In the genomic region with DNA sequence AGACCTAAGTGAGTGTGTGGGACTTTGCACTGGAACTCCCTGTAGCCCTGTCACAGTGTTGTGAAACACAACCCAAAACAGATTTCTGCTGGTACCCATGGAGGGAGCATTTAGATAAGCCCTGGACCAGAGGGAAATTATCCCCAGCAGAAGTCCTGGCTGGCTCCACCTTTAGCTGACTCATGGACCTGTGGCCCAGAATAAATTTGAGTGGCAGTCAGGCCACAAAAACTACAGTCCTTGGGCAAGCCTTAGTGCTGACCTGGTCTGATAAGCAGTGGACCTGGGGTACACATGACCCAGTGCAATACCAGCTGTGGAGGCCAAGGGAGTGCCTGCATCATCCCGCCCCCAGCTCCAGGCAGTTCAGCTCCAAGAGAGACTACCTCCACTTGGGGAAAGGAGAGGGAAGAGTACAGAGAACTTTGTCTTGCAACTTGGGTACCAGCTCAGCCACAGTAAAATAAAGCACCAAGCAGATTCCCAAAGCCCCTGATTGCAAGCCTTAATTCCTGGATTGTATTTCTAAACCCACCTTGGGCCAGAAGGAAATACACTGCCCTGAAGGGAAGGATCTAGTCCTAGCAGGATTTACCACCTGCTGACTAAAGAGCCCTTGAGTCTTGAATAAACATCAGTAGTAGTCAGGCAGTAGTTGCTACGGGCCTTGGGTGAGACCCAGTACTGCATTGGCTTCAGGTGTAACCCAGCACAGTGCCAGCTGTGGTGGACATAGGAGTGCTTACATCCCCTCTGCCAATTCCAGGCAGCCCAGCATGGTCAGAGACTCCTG, we compare ENCODE assay signal across 1 cellular context.
TF ChIP-seq lines count a peak whose summit lies in the region.

No MANE protein-coding gene starts in this region.

TF ChIP-seq in HepG2, 621 proteins besides CTCF, POLR2A, EP300 and RAD21 (continued from another document and continues in another):
- TF ChIP-seq, protein P1, sequence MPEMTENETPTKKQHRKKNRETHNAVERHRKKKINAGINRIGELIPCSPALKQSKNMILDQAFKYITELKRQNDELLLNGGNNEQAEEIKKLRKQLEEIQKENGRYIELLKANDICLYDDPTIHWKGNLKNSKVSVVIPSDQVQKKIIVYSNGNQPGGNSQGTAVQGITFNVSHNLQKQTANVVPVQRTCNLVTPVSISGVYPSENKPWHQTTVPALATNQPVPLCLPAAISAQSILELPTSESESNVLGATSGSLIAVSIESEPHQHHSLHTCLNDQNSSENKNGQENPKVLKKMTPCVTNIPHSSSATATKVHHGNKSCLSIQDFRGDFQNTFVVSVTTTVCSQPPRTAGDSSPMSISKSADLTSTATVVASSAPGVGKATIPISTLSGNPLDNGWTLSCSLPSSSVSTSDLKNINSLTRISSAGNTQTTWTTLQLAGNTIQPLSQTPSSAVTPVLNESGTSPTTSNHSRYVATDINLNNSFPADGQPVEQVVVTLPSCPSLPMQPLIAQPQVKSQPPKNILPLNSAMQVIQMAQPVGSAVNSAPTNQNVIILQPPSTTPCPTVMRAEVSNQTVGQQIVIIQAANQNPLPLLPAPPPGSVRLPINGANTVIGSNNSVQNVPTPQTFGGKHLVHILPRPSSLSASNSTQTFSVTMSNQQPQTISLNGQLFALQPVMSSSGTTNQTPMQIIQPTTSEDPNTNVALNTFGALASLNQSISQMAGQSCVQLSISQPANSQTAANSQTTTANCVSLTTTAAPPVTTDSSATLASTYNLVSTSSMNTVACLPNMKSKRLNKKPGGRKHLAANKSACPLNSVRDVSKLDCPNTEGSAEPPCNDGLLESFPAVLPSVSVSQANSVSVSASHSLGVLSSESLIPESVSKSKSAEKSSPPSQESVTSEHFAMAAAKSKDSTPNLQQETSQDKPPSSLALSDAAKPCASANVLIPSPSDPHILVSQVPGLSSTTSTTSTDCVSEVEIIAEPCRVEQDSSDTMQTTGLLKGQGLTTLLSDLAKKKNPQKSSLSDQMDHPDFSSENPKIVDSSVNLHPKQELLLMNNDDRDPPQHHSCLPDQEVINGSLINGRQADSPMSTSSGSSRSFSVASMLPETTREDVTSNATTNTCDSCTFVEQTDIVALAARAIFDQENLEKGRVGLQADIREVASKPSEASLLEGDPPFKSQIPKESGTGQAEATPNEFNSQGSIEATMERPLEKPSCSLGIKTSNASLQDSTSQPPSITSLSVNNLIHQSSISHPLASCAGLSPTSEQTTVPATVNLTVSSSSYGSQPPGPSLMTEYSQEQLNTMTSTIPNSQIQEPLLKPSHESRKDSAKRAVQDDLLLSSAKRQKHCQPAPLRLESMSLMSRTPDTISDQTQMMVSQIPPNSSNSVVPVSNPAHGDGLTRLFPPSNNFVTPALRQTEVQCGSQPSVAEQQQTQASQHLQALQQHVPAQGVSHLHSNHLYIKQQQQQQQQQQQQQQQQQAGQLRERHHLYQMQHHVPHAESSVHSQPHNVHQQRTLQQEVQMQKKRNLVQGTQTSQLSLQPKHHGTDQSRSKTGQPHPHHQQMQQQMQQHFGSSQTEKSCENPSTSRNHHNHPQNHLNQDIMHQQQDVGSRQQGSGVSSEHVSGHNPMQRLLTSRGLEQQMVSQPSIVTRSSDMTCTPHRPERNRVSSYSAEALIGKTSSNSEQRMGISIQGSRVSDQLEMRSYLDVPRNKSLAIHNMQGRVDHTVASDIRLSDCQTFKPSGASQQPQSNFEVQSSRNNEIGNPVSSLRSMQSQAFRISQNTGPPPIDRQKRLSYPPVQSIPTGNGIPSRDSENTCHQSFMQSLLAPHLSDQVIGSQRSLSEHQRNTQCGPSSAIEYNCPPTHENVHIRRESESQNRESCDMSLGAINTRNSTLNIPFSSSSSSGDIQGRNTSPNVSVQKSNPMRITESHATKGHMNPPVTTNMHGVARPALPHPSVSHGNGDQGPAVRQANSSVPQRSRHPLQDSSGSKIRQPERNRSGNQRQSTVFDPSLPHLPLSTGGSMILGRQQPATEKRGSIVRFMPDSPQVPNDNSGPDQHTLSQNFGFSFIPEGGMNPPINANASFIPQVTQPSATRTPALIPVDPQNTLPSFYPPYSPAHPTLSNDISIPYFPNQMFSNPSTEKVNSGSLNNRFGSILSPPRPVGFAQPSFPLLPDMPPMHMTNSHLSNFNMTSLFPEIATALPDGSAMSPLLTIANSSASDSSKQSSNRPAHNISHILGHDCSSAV (CRISPR knock-in tag; IDR thresholded peaks at IDR 0.05; ENCODE audit: borderline replicate concordance): no peak
- TF ChIP-seq ZNF614 (CRISPR knock-in tag; IDR thresholded peaks at IDR 0.05; ENCODE audit: borderline replicate concordance): no peak
- TF ChIP-seq SOX13 (IDR thresholded peaks at IDR 0.05): 0 out of 2 replicates have a peak, but pooled peaks have one; percentile 14
- TF ChIP-seq SOX13 (CRISPR knock-in tag; conservative IDR thresholded peaks at IDR 0.05 in 1 of 2, IDR thresholded peaks at IDR 0.05 in 1 of 2): no peak; a peak in 1 of 4 replicates
- no peak for TF ChIP-seq SMAD9 (CRISPR knock-in tag; IDR thresholded peaks at IDR 0.05)
- TF ChIP-seq, protein P2, sequence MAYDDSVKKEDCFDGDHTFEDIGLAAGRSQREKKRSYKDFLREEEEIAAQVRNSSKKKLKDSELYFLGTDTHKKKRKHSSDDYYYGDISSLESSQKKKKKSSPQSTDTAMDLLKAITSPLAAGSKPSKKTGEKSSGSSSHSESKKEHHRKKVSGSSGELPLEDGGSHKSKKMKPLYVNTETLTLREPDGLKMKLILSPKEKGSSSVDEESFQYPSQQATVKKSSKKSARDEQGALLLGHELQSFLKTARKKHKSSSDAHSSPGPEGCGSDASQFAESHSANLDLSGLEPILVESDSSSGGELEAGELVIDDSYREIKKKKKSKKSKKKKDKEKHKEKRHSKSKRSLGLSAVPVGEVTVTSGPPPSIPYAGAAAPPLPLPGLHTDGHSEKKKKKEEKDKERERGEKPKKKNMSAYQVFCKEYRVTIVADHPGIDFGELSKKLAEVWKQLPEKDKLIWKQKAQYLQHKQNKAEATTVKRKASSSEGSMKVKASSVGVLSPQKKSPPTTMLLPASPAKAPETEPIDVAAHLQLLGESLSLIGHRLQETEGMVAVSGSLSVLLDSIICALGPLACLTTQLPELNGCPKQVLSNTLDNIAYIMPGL (CRISPR knock-in tag; IDR thresholded peaks at IDR 0.05; ENCODE audit: borderline replicate concordance in 1 of 2, low read depth in 1 of 2): peak in 1 of 2 experiments; percentile 16; a peak in 1 of 4 replicates
- no peak for TF ChIP-seq ZNF10 (CRISPR knock-in tag; IDR thresholded peaks at IDR 0.05; ENCODE audit: borderline replicate concordance, low read depth)
- TF ChIP-seq FOXO1 (CRISPR knock-in tag; IDR thresholded peaks at IDR 0.05): peak; percentile 21; the same call in 1 of the 2 replicates
- TF ChIP-seq ETV5 (CRISPR knock-in tag; IDR thresholded peaks at IDR 0.05; ENCODE audit: borderline replicate concordance): peak; percentile 24; the same call in 1 of the 2 replicates
- no peak for TF ChIP-seq PAWR (CRISPR knock-in tag; IDR thresholded peaks at IDR 0.05; ENCODE audit: borderline replicate concordance)
- TF ChIP-seq ZNF143 (CRISPR knock-in tag; IDR thresholded peaks at IDR 0.05): no peak
- TF ChIP-seq, protein P3, sequence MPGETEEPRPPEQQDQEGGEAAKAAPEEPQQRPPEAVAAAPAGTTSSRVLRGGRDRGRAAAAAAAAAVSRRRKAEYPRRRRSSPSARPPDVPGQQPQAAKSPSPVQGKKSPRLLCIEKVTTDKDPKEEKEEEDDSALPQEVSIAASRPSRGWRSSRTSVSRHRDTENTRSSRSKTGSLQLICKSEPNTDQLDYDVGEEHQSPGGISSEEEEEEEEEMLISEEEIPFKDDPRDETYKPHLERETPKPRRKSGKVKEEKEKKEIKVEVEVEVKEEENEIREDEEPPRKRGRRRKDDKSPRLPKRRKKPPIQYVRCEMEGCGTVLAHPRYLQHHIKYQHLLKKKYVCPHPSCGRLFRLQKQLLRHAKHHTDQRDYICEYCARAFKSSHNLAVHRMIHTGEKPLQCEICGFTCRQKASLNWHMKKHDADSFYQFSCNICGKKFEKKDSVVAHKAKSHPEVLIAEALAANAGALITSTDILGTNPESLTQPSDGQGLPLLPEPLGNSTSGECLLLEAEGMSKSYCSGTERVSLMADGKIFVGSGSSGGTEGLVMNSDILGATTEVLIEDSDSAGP (CRISPR knock-in tag; IDR thresholded peaks at IDR 0.05; ENCODE audit: borderline replicate concordance): peak; percentile 39; the same call in 1 of the 2 replicates
- TF ChIP-seq PHF21A (CRISPR knock-in tag; IDR thresholded peaks at IDR 0.05): peak; percentile 90
- TF ChIP-seq, protein P4, sequence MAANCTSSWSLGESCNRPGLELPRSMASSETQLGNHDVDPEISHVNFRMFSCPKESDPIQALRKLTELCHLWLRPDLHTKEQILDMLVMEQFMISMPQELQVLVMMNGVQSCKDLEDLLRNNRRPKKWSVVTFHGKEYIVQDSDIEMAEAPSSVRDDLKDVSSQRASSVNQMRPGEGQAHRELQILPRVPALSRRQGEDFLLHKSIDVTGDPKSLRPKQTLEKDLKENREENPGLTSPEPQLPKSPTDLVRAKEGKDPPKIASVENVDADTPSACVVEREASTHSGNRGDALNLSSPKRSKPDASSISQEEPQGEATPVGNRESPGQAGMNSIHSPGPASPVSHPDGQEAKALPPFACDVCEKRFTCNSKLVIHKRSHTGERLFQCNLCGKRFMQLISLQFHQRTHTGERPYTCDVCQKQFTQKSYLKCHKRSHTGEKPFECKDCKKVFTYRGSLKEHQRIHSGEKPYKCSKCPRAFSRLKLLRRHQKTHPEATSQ (CRISPR knock-in tag; IDR thresholded peaks at IDR 0.05; ENCODE audit: borderline replicate concordance): no peak
- TF ChIP-seq, protein P5, sequence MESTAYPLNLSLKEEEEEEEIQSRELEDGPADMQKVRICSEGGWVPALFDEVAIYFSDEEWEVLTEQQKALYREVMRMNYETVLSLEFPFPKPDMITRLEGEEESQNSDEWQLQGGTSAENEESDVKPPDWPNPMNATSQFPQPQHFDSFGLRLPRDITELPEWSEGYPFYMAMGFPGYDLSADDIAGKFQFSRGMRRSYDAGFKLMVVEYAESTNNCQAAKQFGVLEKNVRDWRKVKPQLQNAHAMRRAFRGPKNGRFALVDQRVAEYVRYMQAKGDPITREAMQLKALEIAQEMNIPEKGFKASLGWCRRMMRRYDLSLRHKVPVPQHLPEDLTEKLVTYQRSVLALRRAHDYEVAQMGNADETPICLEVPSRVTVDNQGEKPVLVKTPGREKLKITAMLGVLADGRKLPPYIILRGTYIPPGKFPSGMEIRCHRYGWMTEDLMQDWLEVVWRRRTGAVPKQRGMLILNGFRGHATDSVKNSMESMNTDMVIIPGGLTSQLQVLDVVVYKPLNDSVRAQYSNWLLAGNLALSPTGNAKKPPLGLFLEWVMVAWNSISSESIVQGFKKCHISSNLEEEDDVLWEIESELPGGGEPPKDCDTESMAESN (CRISPR knock-in tag; conservative IDR thresholded peaks at IDR 0.05): peak; percentile 23; the same call in 1 of the 2 replicates
- TF ChIP-seq ZNF768 (CRISPR knock-in tag; IDR thresholded peaks at IDR 0.05): no peak
- TF ChIP-seq ZNF577 (CRISPR knock-in tag; IDR thresholded peaks at IDR 0.05; ENCODE audit: borderline replicate concordance, low read depth): no peak
- TF ChIP-seq TBP (CRISPR knock-in tag; IDR thresholded peaks at IDR 0.05): no peak
- no peak for TF ChIP-seq SAFB2 (CRISPR knock-in tag; IDR thresholded peaks at IDR 0.05; ENCODE audit: borderline replicate concordance, low read depth)
- TF ChIP-seq ZNF703 (CRISPR knock-in tag; IDR thresholded peaks at IDR 0.05; ENCODE audit: borderline replicate concordance): no peak
- no peak for TF ChIP-seq JDP2 (CRISPR knock-in tag; IDR thresholded peaks at IDR 0.05; ENCODE audit: borderline replicate concordance)
- no peak for TF ChIP-seq IKZF1 (IDR thresholded peaks at IDR 0.05)
- TF ChIP-seq RBM39 (IDR thresholded peaks at IDR 0.05; ENCODE audit: low read depth, low read length, poor library complexity, severe bottlenecking): no peak
- TF ChIP-seq PAF1 (CRISPR knock-in tag; IDR thresholded peaks at IDR 0.05): no peak
- TF ChIP-seq, protein P6, sequence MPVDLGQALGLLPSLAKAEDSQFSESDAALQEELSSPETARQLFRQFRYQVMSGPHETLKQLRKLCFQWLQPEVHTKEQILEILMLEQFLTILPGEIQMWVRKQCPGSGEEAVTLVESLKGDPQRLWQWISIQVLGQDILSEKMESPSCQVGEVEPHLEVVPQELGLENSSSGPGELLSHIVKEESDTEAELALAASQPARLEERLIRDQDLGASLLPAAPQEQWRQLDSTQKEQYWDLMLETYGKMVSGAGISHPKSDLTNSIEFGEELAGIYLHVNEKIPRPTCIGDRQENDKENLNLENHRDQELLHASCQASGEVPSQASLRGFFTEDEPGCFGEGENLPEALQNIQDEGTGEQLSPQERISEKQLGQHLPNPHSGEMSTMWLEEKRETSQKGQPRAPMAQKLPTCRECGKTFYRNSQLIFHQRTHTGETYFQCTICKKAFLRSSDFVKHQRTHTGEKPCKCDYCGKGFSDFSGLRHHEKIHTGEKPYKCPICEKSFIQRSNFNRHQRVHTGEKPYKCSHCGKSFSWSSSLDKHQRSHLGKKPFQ (CRISPR knock-in tag; IDR thresholded peaks at IDR 0.05; ENCODE audit: insufficient replicate concordance): no peak
- TF ChIP-seq NAIF1 (CRISPR knock-in tag; IDR thresholded peaks at IDR 0.05; ENCODE audit: borderline replicate concordance): no peak
- no peak for TF ChIP-seq ZC3H4 (CRISPR knock-in tag; IDR thresholded peaks at IDR 0.05; ENCODE audit: borderline replicate concordance)
- no peak for TF ChIP-seq ZNF138 (CRISPR knock-in tag; IDR thresholded peaks at IDR 0.05; ENCODE audit: low read depth)
- no peak for TF ChIP-seq HES4 (CRISPR knock-in tag; IDR thresholded peaks at IDR 0.05; ENCODE audit: borderline replicate concordance)
- TF ChIP-seq KLF16 (CRISPR knock-in tag; IDR thresholded peaks at IDR 0.05): no peak
- peak; percentile 22; the same call in 1 of the 2 replicates for TF ChIP-seq ZBTB3 (CRISPR knock-in tag; IDR thresholded peaks at IDR 0.05; ENCODE audit: borderline replicate concordance, low read depth)
- TF ChIP-seq EZH2 (conservative IDR thresholded peaks at IDR 0.05; ENCODE audit: low read depth, low read length): no peak
- TF ChIP-seq ZNF3 (CRISPR knock-in tag; IDR thresholded peaks at IDR 0.05): no peak
- TF ChIP-seq ZNF674 (CRISPR knock-in tag; IDR thresholded peaks at IDR 0.05; ENCODE audit: low read depth): no peak
- TF ChIP-seq SIX1 (CRISPR knock-in tag; IDR thresholded peaks at IDR 0.05; ENCODE audit: borderline replicate concordance): 0 out of 2 replicates have a peak, but pooled peaks have one; percentile 36
- TF ChIP-seq CHD4 (IDR thresholded peaks at IDR 0.05; ENCODE audit: borderline replicate concordance, low read length): no peak
- TF ChIP-seq, protein P7, sequence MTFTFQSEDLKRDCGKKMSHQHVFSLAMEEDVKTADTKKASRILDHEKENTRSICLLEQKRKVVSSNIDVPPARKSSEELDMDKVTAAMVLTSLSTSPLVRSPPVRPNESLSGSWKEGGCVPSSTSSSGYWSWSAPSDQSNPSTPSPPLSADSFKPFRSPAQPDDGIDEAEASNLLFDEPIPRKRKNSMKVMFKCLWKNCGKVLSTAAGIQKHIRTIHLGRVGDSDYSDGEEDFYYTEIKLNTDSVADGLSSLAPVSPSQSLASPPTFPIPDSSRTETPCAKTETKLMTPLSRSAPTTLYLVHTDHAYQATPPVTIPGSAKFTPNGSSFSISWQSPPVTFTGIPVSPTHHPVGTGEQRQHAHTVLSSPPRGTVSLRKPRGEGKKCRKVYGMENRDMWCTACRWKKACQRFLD (CRISPR knock-in tag; IDR thresholded peaks at IDR 0.05; ENCODE audit: borderline replicate concordance): no peak; the same call in 1 of the 2 replicates
- TF ChIP-seq TP53 (CRISPR knock-in tag; conservative IDR thresholded peaks at IDR 0.05): no peak
- TF ChIP-seq ZNF530 (CRISPR knock-in tag; IDR thresholded peaks at IDR 0.05; ENCODE audit: low read depth): no peak
